ENCODE assay signal across 9 cellular contexts in genomic region chr1:25028910-25029599, GRCh38.
A peak's percentile ranks its signal among the peaks of the same experiment; 100 is the strongest.
DNase-seq lines count a peak whose midpoint lies in the region; ATAC-seq and TF ChIP-seq lines count a peak whose summit lies in the region.
"Had no signal": no experiment of that assay in that cellular context is flagged by ENCODE, and none has a peak within 500 bp of the region (broad histone marks: within the 10 kb centered on the region; RNA-seq: fewer than 3 reads in every experiment).

No MANE protein-coding gene starts in this region.

- H3K4me1 ChIP-seq in DND-41 (ENCODE audit: insufficient read depth, low read length), result peaks cover 8% of the 10 kb centered on the region
- peaks cover 72 to 90% of the 10 kb centered on the region in 2 donors for H3K4me1 ChIP-seq in naive thymus-derived CD4-positive, alpha-beta T cell (ENCODE audit: control insufficient read depth in 2 of 2, insufficient read depth in 2 of 2, low read length in 2 of 2)

- no peak overlapping the region for H3K27ac ChIP-seq in DND-41 (ENCODE audit: low read length)
- no peak overlapping the region for H3K27ac ChIP-seq in naive thymus-derived CD4-positive, alpha-beta T cell (ENCODE audit: low read depth, low read length)
- no peak overlapping the region for H3K27ac ChIP-seq in brain microvascular endothelial cell

- no peaks in the 10 kb centered on the region for H3K79me2 ChIP-seq in DND-41 (ENCODE audit: insufficient read depth, low read length)

- ATAC-seq in DND-41 (ENCODE audit: insufficient read depth, low read depth), result peak; percentile 31; the same call in 1 of the 3 replicates
- no peak for ATAC-seq in naive thymus-derived CD4-positive, alpha-beta T cell
- no peak for ATAC-seq in HG02588 (IDR thresholded peaks at IDR 0.05; ENCODE audit: unreplicated experiment)

- H3K27ac Mint-ChIP-seq in T-helper 1 cell treated with Interleukin-12 subunit alpha and Interleukin-12 subunit beta and Interleukin-4 antibody, amounts not matched to agents 30 μg/mL and 1 μg/mL, for 36 hours, result peak overlapping the region; percentile 98
- H3K27ac Mint-ChIP-seq in naive thymus-derived CD4-positive, alpha-beta T cell, result peak overlapping the region in 8 of 9 donors; percentile 37 to 97 (median 64)
- H3K27ac Mint-ChIP-seq in progenitor cell of endocrine pancreas, result no peak overlapping the region

- H3K27me3 ChIP-seq in DND-41 (ENCODE audit: insufficient read depth, low read length, poor library complexity), result no peaks in the 10 kb centered on the region
- no peaks in the 10 kb centered on the region for H3K27me3 ChIP-seq in naive thymus-derived CD4-positive, alpha-beta T cell (ENCODE audit: control insufficient read depth in 2 of 2, insufficient read depth in 2 of 2, low read length in 2 of 2)
- H3K27me3 ChIP-seq in brain microvascular endothelial cell (replicated peaks), result no peaks in the 10 kb centered on the region

- DNase-seq in DND-41 (no peak), progenitor cell of endocrine pancreas (ENCODE audit: low spot score, unreplicated experiment) (no peak), brain microvascular endothelial cell (no peak)
- peak in 1 of 9 donors; percentile 58 for DNase-seq in naive thymus-derived CD4-positive, alpha-beta T cell
- DNase-seq: aorta had no signal

- H3K9ac ChIP-seq in DND-41 (ENCODE audit: low read depth, low read length), result no peak overlapping the region

- peaks cover 3% of the 10 kb centered on the region; the same call in 1 of the 2 replicates for H4K20me1 ChIP-seq in DND-41 (ENCODE audit: insufficient read depth, low read length)

- no peak overlapping the region for H3K4me3 ChIP-seq in DND-41 (ENCODE audit: low read depth in 1 of 2, low read length in 2 of 2)
- peak overlapping the region; percentile 9 for H3K4me3 ChIP-seq in naive thymus-derived CD4-positive, alpha-beta T cell (ENCODE audit: low read length)
- no peak overlapping the region for H3K4me3 ChIP-seq in brain microvascular endothelial cell (ENCODE audit: low read depth, low read length)
- H3K4me3 ChIP-seq: smooth muscle cell had no signal

- peak; percentile 48 for TF ChIP-seq POLR2A in GM18951 (IDR thresholded peaks at IDR 0.05; ENCODE audit: extremely low read depth, insufficient read depth, insufficient read length)

- TF ChIP-seq CTCF in DND-41 (IDR thresholded peaks at IDR 0.05; ENCODE audit: borderline replicate concordance, extremely low read depth, low read length, poor library complexity, severe bottlenecking) (no peak), progenitor cell of endocrine pancreas (IDR thresholded peaks at IDR 0.05; ENCODE audit: unreplicated experiment) (no peak), brain microvascular endothelial cell (IDR thresholded peaks at IDR 0.05; ENCODE audit: low read depth, low read length, missing control alignments) (no peak)

- POLR2A ChIA-PET in naive thymus-derived CD4-positive, alpha-beta T cell (lab: Charles Lee), result interaction anchor here (0.7 to 2.5 kb wide), 5 partner anchors 44 to 103 kb away, joined by 3 to 8 read pairs (median 4); no protein-coding TSS in a partner anchor

- no peaks in the 10 kb centered on the region for H3K9me3 ChIP-seq in DND-41 (ENCODE audit: insufficient read depth, low read length, severe bottlenecking)
- no peaks in the 10 kb centered on the region for H3K9me3 ChIP-seq in naive thymus-derived CD4-positive, alpha-beta T cell (ENCODE audit: control insufficient read depth in 2 of 3, low read length in 3 of 3)

- H3K27me3 Mint-ChIP-seq in T-helper 1 cell treated with Interleukin-12 subunit alpha and Interleukin-12 subunit beta and Interleukin-4 antibody, amounts not matched to agents 30 μg/mL and 1 μg/mL, for 36 hours (ENCODE audit: low read depth), result no peaks in the 10 kb centered on the region
- H3K27me3 Mint-ChIP-seq in naive thymus-derived CD4-positive, alpha-beta T cell, result no peaks in the 10 kb centered on the region
- peaks cover 15% of the 10 kb centered on the region for H3K27me3 Mint-ChIP-seq in progenitor cell of endocrine pancreas

- H3K36me3 Mint-ChIP-seq in T-helper 1 cell treated with Interleukin-12 subunit alpha and Interleukin-12 subunit beta and Interleukin-4 antibody, amounts not matched to agents 30 μg/mL and 1 μg/mL, for 36 hours (ENCODE audit: low read depth), result peaks cover 1% of the 10 kb centered on the region
- peaks cover 0 to 2% (median 0%) of the 10 kb centered on the region in 5 donors for H3K36me3 Mint-ChIP-seq in naive thymus-derived CD4-positive, alpha-beta T cell
- H3K36me3 Mint-ChIP-seq in progenitor cell of endocrine pancreas (ENCODE audit: insufficient read depth), result no peaks in the 10 kb centered on the region

- H3K9me3 Mint-ChIP-seq in T-helper 1 cell treated with Interleukin-12 subunit alpha and Interleukin-12 subunit beta and Interleukin-4 antibody, amounts not matched to agents 30 μg/mL and 1 μg/mL, for 36 hours, result no peaks in the 10 kb centered on the region
- peaks cover 0 to 3% (median 0%) of the 10 kb centered on the region in 11 donors for H3K9me3 Mint-ChIP-seq in naive thymus-derived CD4-positive, alpha-beta T cell
- no peaks in the 10 kb centered on the region for H3K9me3 Mint-ChIP-seq in progenitor cell of endocrine pancreas (ENCODE audit: low read depth)

- no peaks in the 10 kb centered on the region for H3K36me3 ChIP-seq in DND-41 (ENCODE audit: insufficient read depth, low read length)
- H3K36me3 ChIP-seq in naive thymus-derived CD4-positive, alpha-beta T cell (ENCODE audit: control insufficient read depth in 2 of 3, insufficient read depth in 3 of 3, low read length in 3 of 3), result no peaks in the 10 kb centered on the region
- no peaks in the 10 kb centered on the region for H3K36me3 ChIP-seq in brain microvascular endothelial cell (replicated peaks)

- in situ Hi-C loops in GM18951 (cut with MboI; ENCODE audit: low sequenced_read_pairs, unreplicated experiment), result no loop called here
- in situ Hi-C loops in brain microvascular endothelial cell (cut with HindIII; ENCODE audit: low pct_ligation_motif_present, low sequenced_read_pairs), result no loop called here

- no peak overlapping the region for H2AFZ ChIP-seq in DND-41 (ENCODE audit: low read depth, low read length)

- intact Hi-C loops in naive thymus-derived CD4-positive, alpha-beta T cell (cut with micrococcal nuclease), result loop anchor here in 1 of 2 donors (10.0 kb wide), 1 partner anchor 524 kb away; the partner anchor contains the start of gene RCAN3

- H3K4me1 Mint-ChIP-seq in T-helper 1 cell treated with Interleukin-12 subunit alpha and Interleukin-12 subunit beta and Interleukin-4 antibody, amounts not matched to agents 30 μg/mL and 1 μg/mL, for 36 hours (ENCODE audit: low read depth), result peaks cover 90% of the 10 kb centered on the region
- peaks cover 56 to 95% (median 83%) of the 10 kb centered on the region in 7 donors for H3K4me1 Mint-ChIP-seq in naive thymus-derived CD4-positive, alpha-beta T cell
- H3K4me1 Mint-ChIP-seq in progenitor cell of endocrine pancreas (ENCODE audit: low read depth), result no peaks in the 10 kb centered on the region

- H3K4me2 ChIP-seq in DND-41 (ENCODE audit: insufficient read depth, low read length), result no peak overlapping the region
- H3K4me2 ChIP-seq: smooth muscle cell had no signal

- CTCF ChIA-PET in naive thymus-derived CD4-positive, alpha-beta T cell (lab: Charles Lee), result interaction anchor here (0.6 to 2.0 kb wide), 7 partner anchors 16 to 579 kb away, joined by 3 to 6 read pairs (median 3); no protein-coding TSS in a partner anchor

- H3K4me3 Mint-ChIP-seq in T-helper 1 cell treated with Interleukin-12 subunit alpha and Interleukin-12 subunit beta and Interleukin-4 antibody, amounts not matched to agents 30 μg/mL and 1 μg/mL, for 36 hours, result peak overlapping the region; percentile 74
- H3K4me3 Mint-ChIP-seq in naive thymus-derived CD4-positive, alpha-beta T cell, result peak overlapping the region; percentile 23 to 92 (median 60)
- no peak overlapping the region for H3K4me3 Mint-ChIP-seq in progenitor cell of endocrine pancreas (ENCODE audit: low read depth)
